ENCODE assay signal across 8 cellular contexts in the genomic region with DNA sequence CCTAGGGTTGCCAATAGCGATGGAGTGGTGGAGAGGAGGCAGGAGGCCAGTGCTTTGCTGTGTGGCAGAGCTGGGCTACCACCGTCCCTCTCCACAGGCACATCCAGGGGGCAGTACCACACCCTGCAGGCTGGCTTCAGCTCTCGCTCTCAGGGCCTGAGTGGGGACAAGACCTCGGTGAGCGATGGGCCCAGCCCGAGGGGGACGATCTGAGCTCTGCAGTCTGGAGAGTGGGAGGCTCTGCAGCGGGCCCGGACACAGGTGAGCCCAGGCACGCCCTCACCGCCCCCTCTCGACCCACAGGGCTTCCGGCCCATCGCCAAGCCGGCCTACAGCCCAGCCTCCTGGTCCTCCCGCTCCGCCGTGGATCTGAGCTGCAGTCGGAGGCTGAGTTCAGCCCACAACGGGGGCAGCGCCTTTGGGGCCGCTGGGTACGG. TPM values are rescaled to one million over a fixed set of nuclear protein-coding genes. Genes with fewer than 3 reads are reported as not detected.
A peak's percentile ranks its signal among the peaks of the same experiment; 100 is the strongest.
DNase-seq lines count a peak whose midpoint lies in the region; FAIRE-seq and TF ChIP-seq lines count a peak whose summit lies in the region.

No MANE protein-coding gene starts in this region.

- H3K4me1 Mint-ChIP-seq in IgD-negative memory B cell: peaks cover 0 to 2% (median 0%) of the 10 kb centered on the region in 3 donors

- H3K4me1 ChIP-seq in mesodermal cell (ENCODE audit: control insufficient read depth, insufficient read depth, low read length, poor library complexity, severe bottlenecking): peaks cover 13% of the 10 kb centered on the region
- no peaks in the 10 kb centered on the region for H3K4me1 ChIP-seq in small intestine (ENCODE audit: control insufficient read depth in 2 of 2, insufficient read depth in 1 of 2, low read depth in 1 of 2, low read length in 1 of 2)

- H3K9me3 ChIP-seq in mesodermal cell (ENCODE audit: control insufficient read depth, low read length) (peaks cover 4% of the 10 kb centered on the region), small intestine (ENCODE audit: control insufficient read depth, low read depth) (no peaks in the 10 kb centered on the region)

- H3K4me3 Mint-ChIP-seq in IgD-negative memory B cell: peak overlapping the region in 3 of 4 donors; percentile 59 to 78 (median 63)

- DNase-seq in NCI-H524 (lab: John Stamatoyannopoulos, UW) (peak; percentile 48 to 64), NCI-H524 treated with DMSO at 0.1 percent for 48 hours (lab: John Stamatoyannopoulos, UW) (no peak), brain microvascular endothelial cell (no peak), NCI-H774 (lab: John Stamatoyannopoulos, UW) (no peak), small intestine (no peak), GDM1 (lab: John Stamatoyannopoulos, UW) (no peak)

- no peaks in the 10 kb centered on the region for H3K9me3 Mint-ChIP-seq in IgD-negative memory B cell

- no peak overlapping the region for H3K27ac Mint-ChIP-seq in IgD-negative memory B cell

- FAIRE-seq in small intestine (lab: Jason Lieb, UNC): no peak

- in situ Hi-C loops in brain microvascular endothelial cell (cut with HindIII; ENCODE audit: low pct_ligation_motif_present, low sequenced_read_pairs): no loop called here

- H3K36me3 Mint-ChIP-seq in IgD-negative memory B cell: no peaks in the 10 kb centered on the region

- H3K27ac ChIP-seq in brain microvascular endothelial cell: no peak overlapping the region
- H3K27ac ChIP-seq in mesodermal cell (ENCODE audit: low read depth, low read length, severe bottlenecking): no peak overlapping the region
- H3K27ac ChIP-seq in small intestine (ENCODE audit: low read depth in 1 of 2, low read length in 1 of 2): no peak overlapping the region

- H3K4me3 ChIP-seq in brain microvascular endothelial cell (ENCODE audit: low read depth, low read length): peak overlapping the region; percentile 46
- H3K4me3 ChIP-seq in mesodermal cell (ENCODE audit: extremely low read depth, insufficient read depth, low read length, poor library complexity, severe bottlenecking): peak overlapping the region; percentile 21
- H3K4me3 ChIP-seq in small intestine (ENCODE audit: low read depth in 1 of 2, low read length in 2 of 2): peak overlapping the region in 1 of 2 donors; percentile 74

- 65 to 72% methylated on average over 20 of the region's 23 CpGs for WGBS in mesodermal cell (ENCODE audit: insufficient coverage in 2 of 2), 2 experiments
- WGBS in small intestine, 3 donors: 54 to 85% (median 57%) methylated on average over 18 to 23 of the region's 23 CpGs

- H3K27me3 ChIP-seq in brain microvascular endothelial cell (replicated peaks): peaks cover 8% of the 10 kb centered on the region
- H3K27me3 ChIP-seq in small intestine (ENCODE audit: control insufficient read depth in 2 of 2, insufficient read depth in 2 of 2, low read length in 2 of 2): peaks cover 0 to 4% of the 10 kb centered on the region in 2 donors

- peak; percentile 58 for TF ChIP-seq CTCF in brain microvascular endothelial cell (IDR thresholded peaks at IDR 0.05; ENCODE audit: low read depth, low read length, missing control alignments)

- H3K27me3 Mint-ChIP-seq in IgD-negative memory B cell: peaks cover 5% of the 10 kb centered on the region

- H3K36me3 ChIP-seq in brain microvascular endothelial cell (replicated peaks) (no peaks in the 10 kb centered on the region), mesodermal cell (ENCODE audit: control insufficient read depth, insufficient read depth, low read length) (no peaks in the 10 kb centered on the region), small intestine (ENCODE audit: control insufficient read depth in 2 of 2, insufficient read depth in 2 of 2, low read length in 2 of 2) (peaks cover 0 to 11% of the 10 kb centered on the region in 2 donors)

RNA-seq across cellular contexts. Expression of gene PKP3, which starts 2.5 kb away (rescaled TPM):
- polyA plus RNA-seq in IgD-negative memory B cell (not detected), small intestine (100 to 1,000 TPM in 2 of 3 donors, 10 to 100 TPM in 1; 97.0 to 152 (median 125) TPM)
- polyA plus RNA-seq in mesodermal cell (2013, experiment 1 of 2): 0.22 TPM
- polyA plus RNA-seq in mesodermal cell (2013, experiment 2 of 2): 0.71 TPM

RNA-seq across cellular contexts. Expression of gene SIGIRR, which starts 18.3 kb away (rescaled TPM):
- polyA plus RNA-seq in IgD-negative memory B cell: 130 TPM
- polyA plus RNA-seq in mesodermal cell (2013, experiment 1 of 2): 30.7 TPM
- 19.4 TPM for polyA plus RNA-seq in mesodermal cell (2013, experiment 2 of 2)
- polyA plus RNA-seq in small intestine: 100 to 1,000 TPM in 2 of 3 donors, 10 to 100 TPM in 1; 96.1 to 219 (median 215) TPM

RNA-seq across cellular contexts. Expression of gene B4GALNT4, which starts 27.2 kb away (rescaled TPM):
- not detected for polyA plus RNA-seq in IgD-negative memory B cell
- polyA plus RNA-seq in mesodermal cell (2013, experiment 1 of 2): 56.7 TPM
- 55.2 TPM for polyA plus RNA-seq in mesodermal cell (2013, experiment 2 of 2)
- 10 to 100 TPM in 1 of 3 donors, 1 to 10 TPM in 2; 4.5 to 23.8 (median 5.7) TPM for polyA plus RNA-seq in small intestine

RNA-seq across cellular contexts. Expression of gene ANO9, which starts 45.3 kb away (rescaled TPM):
- polyA plus RNA-seq in IgD-negative memory B cell: 4.9 TPM
- 0.74 TPM for polyA plus RNA-seq in mesodermal cell (2013, experiment 1 of 2)
- 0.35 TPM for polyA plus RNA-seq in mesodermal cell (2013, experiment 2 of 2)
- 100 to 1,000 TPM in 2 of 3 donors, 10 to 100 TPM in 1; 84.7 to 363 (median 279) TPM for polyA plus RNA-seq in small intestine

RNA-seq across cellular contexts. Expression of gene PTDSS2, which starts 53.5 kb away (rescaled TPM):
- polyA plus RNA-seq in IgD-negative memory B cell: 10.9 TPM
- 38.1 TPM for polyA plus RNA-seq in mesodermal cell (2013, experiment 1 of 2)
- polyA plus RNA-seq in mesodermal cell (2013, experiment 2 of 2): 36.5 TPM
- polyA plus RNA-seq in small intestine: 10 to 100 TPM in 2 of 3 donors, 1 to 10 TPM in 1; 9.5 to 20.3 (median 10.5) TPM

Comparison
In these comparisons a context has a peak if more than half of its experiments do, and no peak if none do; other contexts are left out.
1. DNase-seq: peak in NCI-H524 (2 of 2); none in NCI-H524 treated with DMSO at 0.1 percent for 48 hours (single experiment), brain microvascular endothelial cell (single experiment), NCI-H774 (single experiment), small intestine (single experiment) and GDM1 (single experiment).
2. RNA of gene PKP3, which starts 2.5 kb away (polyA plus RNA-seq): 97.0 to 152 TPM in small intestine; not detected in IgD-negative memory B cell (single experiment); every median in the first group is over 10 times any median in the second.